In the genomic region with DNA sequence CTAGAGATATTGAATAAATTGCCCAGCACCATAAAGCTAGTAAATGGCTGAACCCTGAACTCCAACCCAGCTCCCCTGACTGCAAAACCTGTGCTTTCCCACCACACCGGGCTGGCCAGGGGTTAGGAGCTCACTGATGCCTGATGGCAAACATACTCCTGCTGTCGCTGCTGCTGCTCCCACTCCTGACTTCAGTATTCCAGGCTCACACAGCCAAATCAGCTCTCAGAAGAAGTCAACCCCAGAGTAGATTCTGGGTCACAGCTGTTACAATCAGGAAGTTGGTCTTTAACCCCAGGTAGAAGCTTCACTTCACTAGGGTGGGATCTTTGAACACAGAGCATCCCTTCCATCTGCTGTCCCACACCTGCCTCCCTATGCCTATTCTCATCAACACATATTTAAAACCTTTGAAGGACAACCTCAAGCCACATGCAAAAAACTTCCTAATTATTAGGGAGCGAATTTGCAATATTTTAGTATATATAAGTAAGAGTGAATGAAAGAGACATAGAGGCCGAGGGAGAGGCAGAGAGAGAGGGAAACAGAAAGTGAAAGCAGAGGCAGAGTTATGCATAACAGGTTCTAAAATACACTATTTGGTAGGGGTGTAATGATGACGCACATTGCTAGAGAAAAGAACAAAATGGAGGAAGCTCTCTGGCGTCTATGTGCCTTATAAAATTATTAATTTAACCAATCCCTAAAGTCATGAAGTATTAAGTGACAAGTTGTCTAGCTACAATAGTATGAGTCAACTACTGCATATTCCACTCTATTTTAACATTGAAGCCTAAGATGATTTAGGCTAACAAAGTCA, we compare ENCODE assay signal across 7 cellular contexts.
DNase-seq lines count a peak whose midpoint lies in the region; ATAC-seq and TF ChIP-seq lines count a peak whose summit lies in the region.

No MANE protein-coding gene starts in this region.

- H3K9ac ChIP-seq in neural progenitor cell = no peak overlapping the region

- H3K9me3 ChIP-seq in upper lobe of left lung = no peaks in the 10 kb centered on the region
- no peaks in the 10 kb centered on the region for H3K9me3 ChIP-seq in neural progenitor cell (ENCODE audit: low read depth)

- H3K4me1 ChIP-seq in upper lobe of left lung (peaks cover 29 to 54% (median 35%) of the 10 kb centered on the region in 4 donors), neural progenitor cell (no peaks in the 10 kb centered on the region)

- peaks cover 5% of the 10 kb centered on the region for H3K27me3 Mint-ChIP-seq in neural progenitor cell (ENCODE audit: insufficient read depth, low read depth)

- ATAC-seq in GM18508 (IDR thresholded peaks at IDR 0.05; ENCODE audit: insufficient read depth, unreplicated experiment) = peak; percentile 75
- peak; percentile 89 for ATAC-seq in left lobe of liver
- ATAC-seq in upper lobe of left lung (ENCODE audit: low FRiP score in 2 of 2) = peak; percentile 85 to 88

- TF ChIP-seq CTCF in upper lobe of left lung (IDR thresholded peaks at IDR 0.05) (no peak), neural progenitor cell (IDR thresholded peaks at IDR 0.05) (no peak)

- no peaks in the 10 kb centered on the region for H3K79me2 ChIP-seq in neural progenitor cell (ENCODE audit: low read depth)

- H4K20me1 ChIP-seq in neural progenitor cell (ENCODE audit: low read depth) = no peaks in the 10 kb centered on the region

- H3K36me3 ChIP-seq in upper lobe of left lung (no peaks in the 10 kb centered on the region), neural progenitor cell (no peaks in the 10 kb centered on the region)

- peaks cover 25% of the 10 kb centered on the region for H3K4me1 Mint-ChIP-seq in neural progenitor cell

- peak overlapping the region in 2 of 4 donors; percentile 15 to 23 for H3K4me3 ChIP-seq in upper lobe of left lung
- H3K4me3 ChIP-seq in neural progenitor cell = no peak overlapping the region

- TF ChIP-seq EP300 in upper lobe of left lung (IDR thresholded peaks at IDR 0.05) = peak in 2 of 4 donors; percentile 32 to 79

- H3K27me3 ChIP-seq in upper lobe of left lung (no peaks in the 10 kb centered on the region), neural progenitor cell (no peaks in the 10 kb centered on the region)

- WGBS in upper lobe of left lung, 2 donors = 36 to 43% methylated on average over 6 of the region's 6 CpGs

- no peak overlapping the region for H3K4me3 Mint-ChIP-seq in neural progenitor cell

- H3K9me3 Mint-ChIP-seq in neural progenitor cell = no peaks in the 10 kb centered on the region

- H2AFZ ChIP-seq in neural progenitor cell (replicated peaks) = no peak overlapping the region

- H3K4me2 ChIP-seq in neural progenitor cell = no peak overlapping the region

- H3K27ac ChIP-seq in upper lobe of left lung = peak overlapping the region; percentile 75 to 86 (median 79)
- no peak overlapping the region for H3K27ac ChIP-seq in neural progenitor cell

- H3K36me3 Mint-ChIP-seq in neural progenitor cell = no peaks in the 10 kb centered on the region

- DNase-seq in H4 (ENCODE audit: low spot score) (peak; percentile 60), NCI-H1694 treated with DMSO at 0.1 percent for 48 hours (lab: John Stamatoyannopoulos, UW) (peak; percentile 24), astrocyte of the hippocampus (ENCODE audit: low read depth, low spot score) (peak; percentile 37), left lobe of liver (ENCODE audit: low spot score) (no peak), upper lobe of left lung (no peak), neural progenitor cell (ENCODE audit: low spot score) (no peak)

- TF ChIP-seq POLR2A in upper lobe of left lung (IDR thresholded peaks at IDR 0.05) = peak in 1 of 4 donors; percentile 15

- H3F3A ChIP-seq in neural progenitor cell (ENCODE audit: low read depth) = no peaks in the 10 kb centered on the region

- H3K27ac Mint-ChIP-seq in neural progenitor cell = no peak overlapping the region

Comparison
In these comparisons a context has a peak if more than half of its experiments do, and no peak if none do; other contexts are left out.
1. DNase-seq: peak in H4 (single experiment), NCI-H1694 treated with DMSO at 0.1 percent for 48 hours (single experiment) and astrocyte of the hippocampus (single experiment); none in left lobe of liver (single experiment), upper lobe of left lung (0 of 2) and neural progenitor cell (single experiment).
2. Peak in every context shown above with its lines, with median percentiles within 50 percentile points of each other: ATAC-seq.